ENCODE assay signal across 12 cellular contexts in the genomic region with DNA sequence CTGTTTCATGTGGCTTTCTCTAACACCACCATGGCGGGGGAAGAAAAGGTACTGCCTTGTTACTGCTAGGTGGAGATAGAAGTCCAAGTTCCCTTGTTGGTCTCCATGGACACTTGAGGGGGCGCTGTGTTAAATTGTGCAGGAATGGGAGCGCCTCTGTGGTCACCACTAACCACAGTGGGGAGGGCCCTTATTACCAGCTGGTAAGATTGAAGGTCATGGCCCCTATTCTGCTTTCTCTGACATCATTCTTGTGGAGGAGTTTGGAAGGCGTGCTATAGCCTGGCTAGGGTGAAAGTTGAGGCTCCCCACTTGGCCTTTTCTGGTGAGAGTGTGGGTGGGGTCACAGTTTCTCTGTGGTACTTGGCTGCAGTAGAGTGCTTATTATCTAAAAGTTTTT. TPM values are rescaled to one million over a fixed set of nuclear protein-coding genes. Genes with fewer than 3 reads are reported as not detected.
A peak's percentile ranks its signal among the peaks of the same experiment; 100 is the strongest.
DNase-seq lines count a peak whose midpoint lies in the region; ATAC-seq, FAIRE-seq and TF ChIP-seq lines count a peak whose summit lies in the region.
"Had no signal": no experiment of that assay in that cellular context is flagged by ENCODE, and none has a peak within 500 bp of the region (broad histone marks: within the 10 kb centered on the region; RNA-seq: fewer than 3 reads in every experiment).

No MANE protein-coding gene starts in this region.

- BruUV-seq in GM12878 (replicated peaks; lab: Mats Ljungman, UMichigan), result no TSS peak

- TF ChIP-seq POLR2A in GM12878 (IDR thresholded peaks at IDR 0.05; ENCODE audit: low read depth, low read length), result no peak
- no peak for TF ChIP-seq POLR2A in body of pancreas (IDR thresholded peaks at IDR 0.05)

- CTCF ChIA-PET in GM12878 (lab: Yijun Ruan, JAX), result interaction anchor here (1.5 kb wide), 1 partner anchor 17 kb away, joined by 4 read pairs; no protein-coding TSS in a partner anchor

- no peaks in the 10 kb centered on the region for H3K79me2 ChIP-seq in GM12878 (ENCODE audit: control insufficient read depth, insufficient read depth, low read length)

- POLR2A ChIA-PET in GM12878 (lab: Charles Lee), result no interaction called here

- H3K27ac ChIP-seq in GM12878 (ENCODE audit: control insufficient read depth, insufficient read depth) (no peak overlapping the region), body of pancreas (no peak overlapping the region)
- H3K27ac ChIP-seq: HL-60 had no signal

- RAD21 ChIA-PET in GM12878 (lab: Charles Lee; ENCODE audit: unreplicated experiment), result no interaction called here

- intact Hi-C loops in GM12878 (cut with micrococcal nuclease; ENCODE audit: unreplicated experiment) (no loop called here), body of pancreas (cut with DNase I) (no loop called here)

- DNase-seq in stimulated activated CD4-positive, alpha-beta T cell treated with anti-CD3 and anti-CD28 coated beads, Interleukin-1b, Interleukin-23, amount 100 ng/mL, for 48 hours, result peak; percentile 4
- no peak for DNase-seq in stimulated activated CD4-positive, alpha-beta T cell treated with anti-CD3 and anti-CD28 coated beads, Interleukin-4, amount 100 ng/mL, for 1 hour
- DNase-seq in GM12878 (ENCODE audit: low read depth, low spot score), result no peak
- no peak for DNase-seq in body of pancreas
- DNase-seq in retina, result no peak
- no peak for DNase-seq in activated T-cell treated with anti-CD3 and anti-CD28 coated beads, Interleukin-2, amount 50 U/mL, for 1 hour
- DNase-seq: activated naive CD8-positive, alpha-beta T cell treated with anti-CD3 and anti-CD28 coated beads, Interleukin-2, amount 10 ng/mL, durations not matched to agents 7 days and 5 days; BE2C; NCI-H446 treated with DMSO at 0.1 percent for 48 hours had no signal

- peak in 2 of 3 experiments; percentile 3 to 11; a peak in 1 of 6 replicates for TF ChIP-seq CTCF in GM12878 (IDR thresholded peaks at IDR 0.05 in 2 of 3, conservative IDR thresholded peaks at IDR 0.05 in 1 of 3; ENCODE audit: control insufficient read depth in 2 of 3, extremely low read depth in 1 of 3, insufficient read depth in 1 of 3, low read depth in 3 of 3, low read length in 3 of 3)
- TF ChIP-seq CTCF in body of pancreas (IDR thresholded peaks at IDR 0.05), result no peak

- TF ChIP-seq EP300 in GM12878 (IDR thresholded peaks at IDR 0.05; ENCODE audit: borderline replicate concordance in 1 of 2, control insufficient read depth in 1 of 2, low read depth in 2 of 2, low read length in 2 of 2), result no peak

- no peak for FAIRE-seq in GM12878 (lab: Jason Lieb, UNC)

- 16% methylated on average over 4 of the region's 4 CpGs for WGBS in GM12878 (ENCODE audit: insufficient coverage, insufficient replicate concordance, low lambda C conversion rate, missing lambda C conversion rate)
- WGBS in body of pancreas, 2 donors, result 52 to 69% methylated on average over 3 to 4 of the region's 4 CpGs

- H3K9me3 ChIP-seq in GM12878 (replicated peaks; ENCODE audit: control insufficient read depth, insufficient read depth, low read length) (no peaks in the 10 kb centered on the region), body of pancreas (no peaks in the 10 kb centered on the region)
- H3K9me3 ChIP-seq: BE2C had no signal

- no peak overlapping the region for H2AFZ ChIP-seq in GM12878 (ENCODE audit: control insufficient read depth, low read depth, low read length)

- TF ChIP-seq RAD21 in GM12878 (IDR thresholded peaks at IDR 0.05; ENCODE audit: insufficient read depth, low read depth, low read length), result no peak

- H3K27me3 ChIP-seq in GM12878 (replicated peaks in 1 of 2; ENCODE audit: control insufficient read depth in 2 of 2, insufficient read depth in 2 of 2, low read length in 1 of 2), result peaks cover 0 to 2% of the 10 kb centered on the region in 2 experiments; a peak in 1 of 4 replicates
- no peaks in the 10 kb centered on the region for H3K27me3 ChIP-seq in body of pancreas
- H3K27me3 ChIP-seq: BE2C had no signal

- H3K4me1 ChIP-seq in GM12878 (ENCODE audit: control insufficient read depth, insufficient read depth, low read length) (no peaks in the 10 kb centered on the region), body of pancreas (no peaks in the 10 kb centered on the region)
- H3K4me1 ChIP-seq: BE2C had no signal

- in situ Hi-C loops in GM12878 (cut with MboI), result no loop called here

- no peak overlapping the region for H3K4me2 ChIP-seq in GM12878 (ENCODE audit: control insufficient read depth, insufficient read depth)

- peak; percentile 59 for ATAC-seq in HG03095 (IDR thresholded peaks at IDR 0.05; ENCODE audit: unreplicated experiment)
- ATAC-seq in GM12878, result peak; percentile 56
- no peak for ATAC-seq in body of pancreas
- ATAC-seq in GM19455 (IDR thresholded peaks at IDR 0.05; ENCODE audit: unreplicated experiment), result no peak

- no peaks in the 10 kb centered on the region for H4K20me1 ChIP-seq in GM12878 (ENCODE audit: control insufficient read depth, insufficient read depth)

- H3K9ac ChIP-seq in GM12878 (ENCODE audit: control insufficient read depth, insufficient read depth, low read length), result no peak overlapping the region

- SMC1A ChIA-PET in GM12878 (lab: Charles Lee; ENCODE audit: uncharacterized antibody, unreplicated experiment), result no interaction called here

- H3K4me3 ChIP-seq in GM12878 (no peak overlapping the region), body of pancreas (no peak overlapping the region)

- H3K36me3 ChIP-seq in GM12878 (ENCODE audit: control insufficient read depth in 2 of 2, insufficient read depth in 2 of 2, low read length in 1 of 2), result no peaks in the 10 kb centered on the region
- no peaks in the 10 kb centered on the region for H3K36me3 ChIP-seq in body of pancreas (replicated peaks in 1 of 2; ENCODE audit: insufficient read depth in 1 of 2, low read depth in 2 of 2)
- H3K36me3 ChIP-seq: BE2C had no signal

TF ChIP-seq in GM12878, 131 proteins besides CTCF, POLR2A, EP300 and RAD21 (continues in another document):
- TF ChIP-seq MEF2B (IDR thresholded peaks at IDR 0.05; ENCODE audit: partially characterized antibody, poor library complexity, severe bottlenecking), result no peak
- TF ChIP-seq, protein P1, sequence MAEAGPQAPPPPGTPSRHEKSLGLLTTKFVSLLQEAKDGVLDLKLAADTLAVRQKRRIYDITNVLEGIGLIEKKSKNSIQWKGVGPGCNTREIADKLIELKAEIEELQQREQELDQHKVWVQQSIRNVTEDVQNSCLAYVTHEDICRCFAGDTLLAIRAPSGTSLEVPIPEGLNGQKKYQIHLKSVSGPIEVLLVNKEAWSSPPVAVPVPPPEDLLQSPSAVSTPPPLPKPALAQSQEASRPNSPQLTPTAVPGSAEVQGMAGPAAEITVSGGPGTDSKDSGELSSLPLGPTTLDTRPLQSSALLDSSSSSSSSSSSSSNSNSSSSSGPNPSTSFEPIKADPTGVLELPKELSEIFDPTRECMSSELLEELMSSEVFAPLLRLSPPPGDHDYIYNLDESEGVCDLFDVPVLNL (IDR thresholded peaks at IDR 0.05; ENCODE audit: low read depth, low read length), result no peak
- TF ChIP-seq TBL1XR1 (IDR thresholded peaks at IDR 0.05; ENCODE audit: low read depth, low read length), result peak; percentile 38; the same call in 1 of the 2 replicates
- TF ChIP-seq ATF7 (IDR thresholded peaks at IDR 0.05; ENCODE audit: low read depth), result peak; percentile 74
- TF ChIP-seq RUNX3 (IDR thresholded peaks at IDR 0.05; ENCODE audit: low read length), result peak; percentile 85
- TF ChIP-seq, protein P2, sequence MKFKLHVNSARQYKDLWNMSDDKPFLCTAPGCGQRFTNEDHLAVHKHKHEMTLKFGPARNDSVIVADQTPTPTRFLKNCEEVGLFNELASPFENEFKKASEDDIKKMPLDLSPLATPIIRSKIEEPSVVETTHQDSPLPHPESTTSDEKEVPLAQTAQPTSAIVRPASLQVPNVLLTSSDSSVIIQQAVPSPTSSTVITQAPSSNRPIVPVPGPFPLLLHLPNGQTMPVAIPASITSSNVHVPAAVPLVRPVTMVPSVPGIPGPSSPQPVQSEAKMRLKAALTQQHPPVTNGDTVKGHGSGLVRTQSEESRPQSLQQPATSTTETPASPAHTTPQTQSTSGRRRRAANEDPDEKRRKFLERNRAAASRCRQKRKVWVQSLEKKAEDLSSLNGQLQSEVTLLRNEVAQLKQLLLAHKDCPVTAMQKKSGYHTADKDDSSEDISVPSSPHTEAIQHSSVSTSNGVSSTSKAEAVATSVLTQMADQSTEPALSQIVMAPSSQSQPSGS (IDR thresholded peaks at IDR 0.05; ENCODE audit: low read length), result peak; percentile 51; the same call in 1 of the 2 replicates
- TF ChIP-seq NR2C1 (IDR thresholded peaks at IDR 0.05), result peak; percentile 49; the same call in 1 of the 2 replicates
- 0 out of 2 replicates have a peak, but pooled peaks have one; percentile 22 for TF ChIP-seq MTA2 (IDR thresholded peaks at IDR 0.05; ENCODE audit: low read depth)

RNA-seq across cellular contexts. Expression of a gene that starts 14.9 kb away (rescaled TPM):
- total RNA-seq in GM12878 (2013; cell fraction: nucleolus; rRNA removed), result 10.3 and 11.5 TPM in 2 replicates
- 0.23 and 0.49 TPM in 2 replicates for total RNA-seq in GM12878 (2014; rRNA removed)
- total RNA-seq in GM12878 (2014; rRNA removed; fragmentation: Illumina TruSeq; extraction: Trizol), result 0.37 and 0.58 TPM in 2 replicates
- total RNA-seq in GM12878 (2021), result 0.35 and 0.74 TPM in 2 replicates
- polyA plus RNA-seq in GM12878 (2011; ENCODE audit: low read depth), result 4.1 TPM
- polyA plus RNA-seq in GM12878 (2011; rRNA removed), result 8.0 and 12.1 TPM in 2 replicates
- polyA plus RNA-seq in GM12878 (2011; cell fraction: cytosol; rRNA removed), result 2.8 and 4.0 TPM in 2 replicates
- polyA plus RNA-seq in GM12878 (2011; cell fraction: nucleus; rRNA removed), result 1.7 and 3.4 TPM in 2 replicates
- 6.0 and 14.3 TPM in 2 replicates for polyA plus RNA-seq in GM12878 (2012)
- polyA plus RNA-seq in GM12878 (2014; fragmentation: Illumina TruSeq; extraction: Trizol), result 0.46 and 1.1 TPM in 2 replicates
- polyA plus RNA-seq in GM12878 (2014; fragmentation: Nextera tagmentation; extraction: Ambion mirVana), result under 1 TPM; 0.26 to 0.37 TPM
- 0.24 and 0.63 TPM in 2 replicates for polyA plus RNA-seq in GM12878 (2014; rRNA removed)
- polyA plus RNA-seq in GM12878 (2016; fragmentation: Nextera tagmentation; extraction: Ambion mirVana), result under 1 TPM; 0.34 to 0.50 TPM
- polyA minus RNA-seq in GM12878 (2011; rRNA and poly(A)+ RNA removed), result 3.9 and 4.8 TPM in 2 replicates
- polyA minus RNA-seq in GM12878 (2011; cell fraction: cytosol; rRNA and poly(A)+ RNA removed), result 2.3 and 3.5 TPM in 2 replicates
- 2.5 and 2.8 TPM in 2 replicates for polyA minus RNA-seq in GM12878 (2011; cell fraction: nucleus; rRNA and poly(A)+ RNA removed)
- total RNA-seq in body of pancreas, result 10 to 100 TPM; 14.8 to 24.1 TPM

Comparison
In these comparisons a context has a peak if more than half of its experiments do, and no peak if none do; other contexts are left out.
1. ATAC-seq: peak in HG03095 (single experiment) and GM12878 (single experiment); none in body of pancreas (single experiment) and GM19455 (single experiment).
2. CTCF ChIP-seq: peak in GM12878 (2 of 3); none in body of pancreas (0 of 7).